28 cellular contexts compared by ENCODE assay signal in genomic region chr12:117072106-117072505, GRCh38. TPM values are rescaled to one million over a fixed set of nuclear protein-coding genes. Genes with fewer than 3 reads are reported as not detected.
"Had no signal": no experiment of that assay in that cellular context is flagged by ENCODE, and none has a peak within 500 bp of the region (broad histone marks: within the 10 kb centered on the region; RNA-seq: fewer than 3 reads in every experiment).

No MANE protein-coding gene starts in this region.

- H3K27ac ChIP-seq: ascending aorta, body of pancreas had no signal

- H3K9me3 Mint-ChIP-seq: activated naive CD4-positive, alpha-beta T cell treated with anti-CD3 and anti-CD28 coated beads, Interleukin-2, amount 50 U/mL, for 72 hours; activated naive CD8-positive, alpha-beta T cell treated with anti-CD3 and anti-CD28 coated beads, Interleukin-2, amount 50 U/mL, for 24 hours; activated T-cell treated with anti-CD3 and anti-CD28 coated beads, Interleukin-2, amount 50 U/mL, for 4 hours; T-helper 1 cell treated with Interleukin-12 subunit alpha and Interleukin-12 subunit beta and Interleukin-4 antibody, amounts not matched to agents 30 μg/mL and 1 μg/mL, for 36 hours had no signal

- H3K4me1 ChIP-seq: ascending aorta had no signal

- ATAC-seq: activated naive CD4-positive, alpha-beta T cell treated with anti-CD3 and anti-CD28 coated beads, Interleukin-2, amount 50 U/mL, for 72 hours; activated naive CD8-positive, alpha-beta T cell treated with anti-CD3 and anti-CD28 coated beads, Interleukin-2, amount 50 U/mL, for 24 hours; activated T-cell treated with anti-CD3 and anti-CD28 coated beads, Interleukin-2, amount 50 U/mL, for 4 hours; body of pancreas had no signal

- H3K9me3 ChIP-seq: ascending aorta, body of pancreas had no signal

- DNase-seq: activated CD4-positive, alpha-beta T cell treated with anti-CD3 and anti-CD28 coated beads for 48 hours; activated CD4-positive, alpha-beta T cell treated with anti-CD3 and anti-CD28 coated beads, Interleukin-2, amount 50 U/mL, for 4 hours; activated CD4-positive, CD25-positive, alpha-beta regulatory T cell treated with anti-CD3 and anti-CD28 coated beads, Interleukin-2, amount 50 U/mL, for 72 hours; activated CD8-positive, alpha-beta memory T cell treated with anti-CD3 and anti-CD28 coated beads for 24 hours; activated effector memory CD4-positive, alpha-beta T cell treated with anti-CD3 and anti-CD28 coated beads, Interleukin-2, amount 50 U/mL, for 16 hours; activated naive CD4-positive, alpha-beta T cell treated with Interleukin-2 at 50 U/mL for 16 hours; activated naive CD8-positive, alpha-beta T cell treated with anti-CD3 and anti-CD28 coated beads, Interleukin-2, amount 50 U/mL, for 24 hours; activated T-cell treated with anti-CD3 and anti-CD28 coated beads, Interleukin-2, amount 50 U/mL, for 4 hours; amniotic stem cell; body of pancreas; central memory CD4-positive, alpha-beta T cell; NCI-H1092 treated with DMSO at 0.1 percent for 48 hours; NCI-H1417 treated with DMSO at 0.1 percent for 48 hours; NCI-H1694; NCI-H2029; NCI-H2107; NCI-H2171 treated with DMSO at 0.1 percent for 48 hours; NCI-H226; NCI-H526 treated with DMSO at 0.1 percent for 48 hours; NCI-H82; RPMI8226; SHP77 treated with DMSO at 0.1 percent for 48 hours had no signal

- H3K27me3 ChIP-seq: ascending aorta, body of pancreas had no signal

- FAIRE-seq: bronchial epithelial cell had no signal

- H3K4me3 Mint-ChIP-seq: activated naive CD8-positive, alpha-beta T cell treated with anti-CD3 and anti-CD28 coated beads, Interleukin-2, amount 50 U/mL, for 24 hours; activated T-cell treated with anti-CD3 and anti-CD28 coated beads, Interleukin-2, amount 50 U/mL, for 4 hours; T-helper 1 cell treated with Interleukin-12 subunit alpha and Interleukin-12 subunit beta and Interleukin-4 antibody, amounts not matched to agents 30 μg/mL and 1 μg/mL, for 36 hours had no signal

- H3K4me3 ChIP-seq: ascending aorta, body of pancreas had no signal

- H3K27ac Mint-ChIP-seq: activated naive CD4-positive, alpha-beta T cell treated with anti-CD3 and anti-CD28 coated beads, Interleukin-2, amount 50 U/mL, for 72 hours; activated naive CD8-positive, alpha-beta T cell treated with anti-CD3 and anti-CD28 coated beads, Interleukin-2, amount 50 U/mL, for 24 hours; T-helper 1 cell treated with Interleukin-12 subunit alpha and Interleukin-12 subunit beta and Interleukin-4 antibody, amounts not matched to agents 30 μg/mL and 1 μg/mL, for 36 hours had no signal

- H3K36me3 ChIP-seq: ascending aorta had no signal

- H3K27me3 Mint-ChIP-seq: activated naive CD8-positive, alpha-beta T cell treated with anti-CD3 and anti-CD28 coated beads, Interleukin-2, amount 50 U/mL, for 24 hours had no signal

- H3K36me3 Mint-ChIP-seq: activated naive CD4-positive, alpha-beta T cell treated with anti-CD3 and anti-CD28 coated beads, Interleukin-2, amount 50 U/mL, for 72 hours had no signal

RNA-seq across cellular contexts. Expression of gene TESC, which starts 27.1 kb away (rescaled TPM):
- total RNA-seq: bronchial epithelial cell, chondrocyte, MCF 10A had no signal
